Comparison of ENCODE assay signal across 8 cellular contexts in genomic region chr4:39526283-39526682, GRCh38. TPM values are rescaled to one million over a fixed set of nuclear protein-coding genes. Genes with fewer than 3 reads are reported as not detected.
A peak's percentile ranks its signal among the peaks of the same experiment; 100 is the strongest.
DNase-seq lines count a peak whose midpoint lies in the region; ATAC-seq and TF ChIP-seq lines count a peak whose summit lies in the region.

No MANE protein-coding gene starts in this region.

- TF ChIP-seq CTCF in C4-2B (conservative IDR thresholded peaks at IDR 0.05): no peak
- TF ChIP-seq CTCF in nephron (IDR thresholded peaks at IDR 0.05; ENCODE audit: unreplicated experiment in 3 of 3): no peak

- peak overlapping the region; percentile 34 for H2AFZ ChIP-seq in Karpas-422 (ENCODE audit: low read length)

- no peaks in the 10 kb centered on the region for H3K36me3 ChIP-seq in Karpas-422 (ENCODE audit: insufficient read depth, low read length)

- H3K4me2 ChIP-seq in Karpas-422 (ENCODE audit: low read depth, low read length, poor library complexity, severe bottlenecking): peak overlapping the region; percentile 93

- H3K9ac ChIP-seq in Karpas-422 (ENCODE audit: low read length): peak overlapping the region; percentile 89

- H3K9me3 ChIP-seq in Karpas-422 (ENCODE audit: low read length): no peaks in the 10 kb centered on the region; the same call in 1 of the 2 replicates

- no peak for ATAC-seq in GM18498 (IDR thresholded peaks at IDR 0.05; ENCODE audit: unreplicated experiment)
- ATAC-seq in esophagus mucosa: no peak

- H3K4me3 Mint-ChIP-seq in nephron: peak overlapping the region; percentile 99 to 100 (median 100)

- peaks cover 26% of the 10 kb centered on the region for H3K36me3 Mint-ChIP-seq in nephron (ENCODE audit: low read depth)

- DNase-seq in Karpas-422 (peak; percentile 48), dermis blood vessel endothelial cell (peak; percentile 13), dedifferentiated amniotic fluid mesenchymal stem cell (ENCODE audit: extremely low spot score) (no peak), ureter (ENCODE audit: low spot score) (no peak)

- peak overlapping the region; percentile 96 to 99 (median 97) for H3K27ac Mint-ChIP-seq in nephron

- H3K4me1 ChIP-seq in Karpas-422 (ENCODE audit: low read length): peaks cover 25% of the 10 kb centered on the region

- H3K79me2 ChIP-seq in Karpas-422 (ENCODE audit: low read length): peaks cover 61% of the 10 kb centered on the region

- H3K27ac ChIP-seq in C4-2B: peak overlapping the region; percentile 85
- H3K27ac ChIP-seq in Karpas-422 (ENCODE audit: low read length): peak overlapping the region; percentile 17

- peaks cover 16% of the 10 kb centered on the region for H3K9me3 Mint-ChIP-seq in nephron

- no peaks in the 10 kb centered on the region for H3K9me2 ChIP-seq in Karpas-422 (replicated peaks; ENCODE audit: insufficient read depth, low read length)

- no peaks in the 10 kb centered on the region for H3K27me3 ChIP-seq in Karpas-422 (ENCODE audit: low read length)

- H4K20me1 ChIP-seq in Karpas-422 (ENCODE audit: insufficient read depth, low read depth, low read length): no peaks in the 10 kb centered on the region

- peak overlapping the region; percentile 93 for H3K4me3 ChIP-seq in Karpas-422 (ENCODE audit: low read length)

- no peaks in the 10 kb centered on the region for H3K27me3 Mint-ChIP-seq in nephron (ENCODE audit: low read depth)

- H3K4me1 Mint-ChIP-seq in nephron: peaks cover 42% of the 10 kb centered on the region

RNA-seq across cellular contexts. Expression of gene UGDH, which starts 1.0 kb away (rescaled TPM):
- total RNA-seq in Karpas-422 (2014; rRNA removed; shearing (Covaris generic); ENCODE audit: low replicate concordance): 10.3 and 10.9 TPM in 2 replicates
- total RNA-seq in dermis blood vessel endothelial cell (65.5 and 67.8 TPM in 2 replicates), ureter (76.0 TPM), esophagus mucosa (42.7 TPM)

Comparison
In these comparisons a context has a peak if more than half of its experiments do, and no peak if none do; other contexts are left out.
1. DNase-seq: peak in Karpas-422 (single experiment) and dermis blood vessel endothelial cell (single experiment); none in dedifferentiated amniotic fluid mesenchymal stem cell (single experiment) and ureter (single experiment).